In genomic region chr13:21022694-21023325, GRCh38 we compare ENCODE assay signal across 21 cellular contexts. TPM values are rescaled to one million over a fixed set of nuclear protein-coding genes. Genes with fewer than 3 reads are reported as not detected.
A peak's percentile ranks its signal among the peaks of the same experiment; 100 is the strongest.
DNase-seq lines count a peak whose midpoint lies in the region; FAIRE-seq and TF ChIP-seq lines count a peak whose summit lies in the region.
"Had no signal": no experiment of that assay in that cellular context is flagged by ENCODE, and none has a peak within 500 bp of the region (broad histone marks: within the 10 kb centered on the region; RNA-seq: fewer than 3 reads in every experiment).

No MANE protein-coding gene starts in this region.

- no peak for TF ChIP-seq POLR2A in testis (IDR thresholded peaks at IDR 0.05)
- TF ChIP-seq POLR2A in GM12892 (IDR thresholded peaks at IDR 0.05; ENCODE audit: low read depth, low read length) = no peak

- FAIRE-seq in GM12892 (lab: Jason Lieb, UNC) = no peak
- FAIRE-seq: HTR-8/SVneo, pancreas had no signal

- H3K9me3 ChIP-seq in WERI-Rb-1 (ENCODE audit: severe bottlenecking) = no peaks in the 10 kb centered on the region
- H3K9me3 ChIP-seq in liver (ENCODE audit: control insufficient read depth in 4 of 4, low read length in 3 of 4) = no peaks in the 10 kb centered on the region
- no peaks in the 10 kb centered on the region for H3K9me3 ChIP-seq in testis
- H3K9me3 ChIP-seq: esophagus squamous epithelium, pancreas had no signal

- 90% methylated on average over 15 of the region's 15 CpGs for whole genome bisulfite sequencing in liver
- WGBS in testis, 2 donors = 40 to 51% methylated on average over 15 of the region's 15 CpGs

- TF ChIP-seq CTCF in WERI-Rb-1 (IDR thresholded peaks at IDR 0.05; ENCODE audit: low read depth, low read length) (peak; percentile 56), liver (IDR thresholded peaks at IDR 0.05; ENCODE audit: low read depth, low read length, missing input control) (no peak), testis (IDR thresholded peaks at IDR 0.05) (no peak)

- DNase-seq in NCI-H82 (lab: John Stamatoyannopoulos, UW) = peak; percentile 61
- no peak for DNase-seq in NCI-H82 treated with DMSO at 0.1 percent for 48 hours (lab: John Stamatoyannopoulos, UW; ENCODE audit: unreplicated experiment)
- DNase-seq in WERI-Rb-1 = no peak
- peak; percentile 45 for DNase-seq in testis
- no peak for DNase-seq in NCI-H146 treated with DMSO at 0.1 percent for 48 hours (lab: John Stamatoyannopoulos, UW; ENCODE audit: unreplicated experiment)
- no peak for DNase-seq in GM12892 (ENCODE audit: insufficient read length)
- DNase-seq in NCI-H748 (lab: John Stamatoyannopoulos, UW; ENCODE audit: unreplicated experiment) = no peak
- DNase-seq: activated naive CD4-positive, alpha-beta T cell; aorta; effector CD4-positive, alpha-beta T cell; EL; esophagus squamous epithelium; left ventricle myocardium superior; NCI-H1436 treated with DMSO at 0.1 percent for 48 hours; NCI-H446; pancreas; stimulated activated CD4-positive, alpha-beta T cell treated with anti-CD3 and anti-CD28 coated beads, Interleukin-1b, Interleukin-23, amount 100 ng/mL, for 48 hours; stimulated activated naive CD4-positive, alpha-beta T cell treated with Interleukin-2 at 50 U/mL for 16 hours; T-helper 1 cell had no signal

- peak overlapping the region in 1 of 2 donors; percentile 47 for H3K9ac ChIP-seq in liver (ENCODE audit: low read depth in 1 of 2, low read length in 2 of 2)

- H3K27ac ChIP-seq in WERI-Rb-1 = no peak overlapping the region
- H3K27ac ChIP-seq in liver (ENCODE audit: low read depth in 1 of 2, low read length in 2 of 2) = peak overlapping the region; percentile 10 to 42
- H3K27ac ChIP-seq in testis = no peak overlapping the region
- H3K27ac ChIP-seq: pancreas had no signal

- no peaks in the 10 kb centered on the region for H3K27me3 ChIP-seq in WERI-Rb-1 (ENCODE audit: insufficient read depth, low read depth, severe bottlenecking)
- H3K27me3 ChIP-seq in liver (ENCODE audit: control insufficient read depth in 4 of 4, insufficient read depth in 4 of 4, low read length in 3 of 4) = no peaks in the 10 kb centered on the region
- no peaks in the 10 kb centered on the region for H3K27me3 ChIP-seq in testis
- H3K27me3 ChIP-seq: esophagus squamous epithelium, pancreas had no signal

- H3K4me1 ChIP-seq in liver (ENCODE audit: control insufficient read depth in 4 of 4, insufficient read depth in 4 of 4, low read length in 3 of 4) (peaks cover 6 to 20% (median 15%) of the 10 kb centered on the region in 4 donors), testis (peaks cover 13% of the 10 kb centered on the region)
- H3K4me1 ChIP-seq: pancreas had no signal

- H3K4me3 ChIP-seq in WERI-Rb-1 (ENCODE audit: low read depth, low read length) = no peak overlapping the region
- H3K4me3 ChIP-seq in liver (ENCODE audit: low read depth in 1 of 3, low read length in 3 of 3) = no peak overlapping the region
- peak overlapping the region in 1 of 2 donors; percentile 13 for H3K4me3 ChIP-seq in testis
- H3K4me3 ChIP-seq: esophagus squamous epithelium, pancreas had no signal

- intact Hi-C loops in testis (cut with DNase I; ENCODE audit: low total_unique reads) = no loop called here

- H3K36me3 ChIP-seq in WERI-Rb-1 = no peaks in the 10 kb centered on the region
- no peaks in the 10 kb centered on the region for H3K36me3 ChIP-seq in liver (ENCODE audit: control insufficient read depth in 4 of 4, insufficient read depth in 3 of 4, low read depth in 1 of 4, low read length in 3 of 4)
- no peaks in the 10 kb centered on the region for H3K36me3 ChIP-seq in testis (ENCODE audit: low read depth, missing control alignments)
- H3K36me3 ChIP-seq: esophagus squamous epithelium, pancreas had no signal

- TF ChIP-seq RAD21 in liver (IDR thresholded peaks at IDR 0.05) = no peak

TF ChIP-seq in liver, 16 proteins besides CTCF, POLR2A, EP300 and RAD21:
- TF ChIP-seq FOXA2 (IDR thresholded peaks at IDR 0.05) (no peak), TAF1 (conservative IDR thresholded peaks at IDR 0.05) (no peak), HNF4G (IDR thresholded peaks at IDR 0.05) (no peak), RXRA (IDR thresholded peaks at IDR 0.05) (no peak), SP1 (IDR thresholded peaks at IDR 0.05) (no peak), EGR1 (IDR thresholded peaks at IDR 0.05; ENCODE audit: low read depth in 2 of 2) (no peak), YY1 (IDR thresholded peaks at IDR 0.05) (no peak), GABPA (IDR thresholded peaks at IDR 0.05 in 1 of 2, conservative IDR thresholded peaks at IDR 0.05 in 1 of 2) (no peak), ATF3 (IDR thresholded peaks at IDR 0.05) (no peak), HNF4A (conservative IDR thresholded peaks at IDR 0.05) (no peak), REST (IDR thresholded peaks at IDR 0.05) (no peak), FOXA1 (IDR thresholded peaks at IDR 0.05) (no peak), JUND (IDR thresholded peaks at IDR 0.05) (no peak), NR2F2 (IDR thresholded peaks at IDR 0.05) (no peak)
- TF ChIP-seq, protein P1, sequence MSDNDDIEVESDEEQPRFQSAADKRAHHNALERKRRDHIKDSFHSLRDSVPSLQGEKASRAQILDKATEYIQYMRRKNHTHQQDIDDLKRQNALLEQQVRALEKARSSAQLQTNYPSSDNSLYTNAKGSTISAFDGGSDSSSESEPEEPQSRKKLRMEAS (IDR thresholded peaks at IDR 0.05) = no peak
- TF ChIP-seq, protein P2, sequence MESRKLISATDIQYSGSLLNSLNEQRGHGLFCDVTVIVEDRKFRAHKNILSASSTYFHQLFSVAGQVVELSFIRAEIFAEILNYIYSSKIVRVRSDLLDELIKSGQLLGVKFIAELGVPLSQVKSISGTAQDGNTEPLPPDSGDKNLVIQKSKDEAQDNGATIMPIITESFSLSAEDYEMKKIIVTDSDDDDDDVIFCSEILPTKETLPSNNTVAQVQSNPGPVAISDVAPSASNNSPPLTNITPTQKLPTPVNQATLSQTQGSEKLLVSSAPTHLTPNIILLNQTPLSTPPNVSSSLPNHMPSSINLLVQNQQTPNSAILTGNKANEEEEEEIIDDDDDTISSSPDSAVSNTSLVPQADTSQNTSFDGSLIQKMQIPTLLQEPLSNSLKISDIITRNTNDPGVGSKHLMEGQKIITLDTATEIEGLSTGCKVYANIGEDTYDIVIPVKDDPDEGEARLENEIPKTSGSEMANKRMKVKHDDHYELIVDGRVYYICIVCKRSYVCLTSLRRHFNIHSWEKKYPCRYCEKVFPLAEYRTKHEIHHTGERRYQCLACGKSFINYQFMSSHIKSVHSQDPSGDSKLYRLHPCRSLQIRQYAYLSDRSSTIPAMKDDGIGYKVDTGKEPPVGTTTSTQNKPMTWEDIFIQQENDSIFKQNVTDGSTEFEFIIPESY (IDR thresholded peaks at IDR 0.05) = no peak

RNA-seq across cellular contexts. Expression of gene LATS2, which starts 38.6 kb away (rescaled TPM):
- total RNA-seq in liver = 1 to 10 TPM; 4.1 to 7.0 TPM
- polyA plus RNA-seq in liver = 1 to 10 TPM; 1.6 to 4.7 TPM
- 10 to 100 TPM; 36.5 to 40.2 TPM for total RNA-seq in testis
- polyA plus RNA-seq in testis (ENCODE audit: insufficient read depth, low read depth, low replicate concordance) = 35.6 TPM
- polyA plus RNA-seq in GM12892 (2012; ENCODE audit: missing spikeins) = 2.0 TPM

Comparison
In these comparisons a context has a peak if more than half of its experiments do, and no peak if none do; other contexts are left out.
1. DNase-seq: peak in NCI-H82 (single experiment) and testis (single experiment); none in NCI-H82 treated with DMSO at 0.1 percent for 48 hours (single experiment), WERI-Rb-1 (single experiment), NCI-H146 treated with DMSO at 0.1 percent for 48 hours (single experiment), GM12892 (single experiment) and NCI-H748 (single experiment).
2. H3K27ac ChIP-seq: peak in liver (2 of 2); none in WERI-Rb-1 (single experiment) and testis (0 of 2).
3. RNA of gene LATS2, which starts 38.6 kb away (total RNA-seq): 36.5 to 40.2 TPM in testis; 4.1 to 7.0 TPM in liver; every median in the first group is over 4 times any median in the second.